ENCODE assay signal across 20 cellular contexts in the genomic region with DNA sequence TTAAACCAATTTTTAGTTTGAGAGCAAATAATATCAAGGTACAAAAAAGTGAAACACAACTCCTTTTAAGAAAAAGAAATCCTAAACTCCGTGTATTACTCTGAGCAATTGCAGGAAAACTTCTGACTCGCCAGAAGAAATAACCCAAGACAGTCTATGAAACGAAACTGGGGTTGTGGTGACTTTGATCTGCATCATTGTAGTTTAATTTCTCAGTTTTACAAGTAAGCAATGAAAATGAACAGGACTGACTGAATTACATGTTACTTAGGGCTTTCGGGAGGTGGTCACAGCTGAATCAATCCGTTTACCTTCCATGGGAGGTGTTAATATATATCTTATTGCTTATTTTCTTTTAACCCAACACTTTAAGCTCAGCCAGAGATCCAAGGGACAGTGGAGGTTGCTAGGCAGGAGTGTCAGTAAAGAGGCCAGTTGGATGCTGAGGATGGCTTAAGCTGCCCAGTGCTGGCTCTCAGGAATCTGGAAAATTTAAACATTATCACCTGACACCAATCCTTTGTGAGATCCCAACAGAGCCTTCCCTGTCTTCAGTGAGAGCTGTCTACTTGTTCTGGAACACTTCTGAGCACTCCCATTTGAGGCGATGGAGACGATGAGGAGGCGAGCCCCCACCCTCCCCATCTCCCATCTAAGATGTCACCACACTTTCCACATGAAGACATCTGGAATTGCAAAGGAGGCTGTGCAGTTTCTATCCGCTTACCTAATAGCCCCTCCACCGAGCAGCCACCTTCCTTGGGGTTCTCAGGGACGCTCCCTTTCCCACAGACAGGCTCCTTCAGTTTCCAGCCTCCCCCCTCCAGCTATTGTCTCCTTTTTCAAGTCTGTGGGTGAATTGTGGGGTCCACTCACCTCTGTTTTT. TPM values are rescaled to one million over a fixed set of nuclear protein-coding genes. Genes with fewer than 3 reads are reported as not detected.
A peak's percentile ranks its signal among the peaks of the same experiment; 100 is the strongest.
DNase-seq lines count a peak whose midpoint lies in the region; ATAC-seq, FAIRE-seq and TF ChIP-seq lines count a peak whose summit lies in the region.
"Had no signal": no experiment of that assay in that cellular context is flagged by ENCODE, and none has a peak within 500 bp of the region (broad histone marks: within the 10 kb centered on the region; RNA-seq: fewer than 3 reads in every experiment).

No MANE protein-coding gene starts in this region.

- POLR2A ChIA-PET in PC-9 (lab: Charles Lee; ENCODE audit: unreplicated experiment) (no interaction called here), WTC11 (lab: Charles Lee) (no interaction called here)

- CTCF ChIA-PET in PC-9 (lab: Charles Lee): no interaction called here
- CTCF ChIA-PET in WTC11 (lab: Charles Lee): no interaction called here

- no peaks in the 10 kb centered on the region for H3K9me2 ChIP-seq in PC-9 (ENCODE audit: insufficient read depth)

- intact Hi-C loops in PC-9 (cut with micrococcal nuclease; ENCODE audit: unreplicated experiment): loop anchor here (5.0 kb wide), 1 partner anchor 248 kb away; no protein-coding TSS in a partner anchor

- H3K9ac ChIP-seq in BLaER1 treated with 17β-estradiol and CSF1 and Interleukin-3, amounts not matched to agents 10 nM and 100 nM: no peak overlapping the region; a peak in 1 of 22 replicates

- peaks cover 0 to 37% (median 34%) of the 10 kb centered on the region in 11 experiments; a peak in 19 of 22 replicates for H3K27me3 ChIP-seq in BLaER1 treated with 17β-estradiol and CSF1 and Interleukin-3, amounts not matched to agents 10 nM and 100 nM
- H3K27me3 ChIP-seq in PC-9 (ENCODE audit: insufficient read depth, low read depth) (no peaks in the 10 kb centered on the region), neutrophil (no peaks in the 10 kb centered on the region)

- H3K79me2 ChIP-seq in PC-9 (ENCODE audit: low read depth): peaks cover 11% of the 10 kb centered on the region; the same call in 1 of the 2 replicates

- peak; percentile 71 for FAIRE-seq in GM12892 (lab: Jason Lieb, UNC)
- FAIRE-seq: kidney, TTC549 had no signal

- H3K27ac Mint-ChIP-seq in WTC11: no peak overlapping the region

- ATAC-seq in WTC11: no peak
- ATAC-seq: gastrocnemius medialis, lower lobe of right lung had no signal

- no peak for TF ChIP-seq POLR2A in GM12892 (IDR thresholded peaks at IDR 0.05; ENCODE audit: low read depth, low read length)

- H2AFZ ChIP-seq in PC-9: no peak overlapping the region

- TF ChIP-seq CTCF in PC-9 (conservative IDR thresholded peaks at IDR 0.05): no peak
- no peak for TF ChIP-seq CTCF in neutrophil (IDR thresholded peaks at IDR 0.05)
- TF ChIP-seq CTCF in WTC11 (IDR thresholded peaks at IDR 0.05): no peak

- H3K4me1 Mint-ChIP-seq in WTC11: peaks cover 35% of the 10 kb centered on the region

- peaks cover 21 to 77% (median 46%) of the 10 kb centered on the region in 10 experiments for H3K4me1 ChIP-seq in BLaER1 treated with 17β-estradiol and CSF1 and Interleukin-3, amounts not matched to agents 10 nM and 100 nM
- H3K4me1 ChIP-seq in PC-9 (replicated peaks; ENCODE audit: insufficient read depth): peaks cover 32% of the 10 kb centered on the region
- peaks cover 83 to 86% of the 10 kb centered on the region in 2 experiments for H3K4me1 ChIP-seq in neutrophil (ENCODE audit: control insufficient read depth in 1 of 2, insufficient read depth in 1 of 2, low read depth in 1 of 2, low read length in 1 of 2)

- H3K9me3 ChIP-seq in BLaER1 treated with 17β-estradiol and CSF1 and Interleukin-3, amounts not matched to agents 10 nM and 100 nM (replicated peaks in 1 of 11): no peaks in the 10 kb centered on the region
- H3K9me3 ChIP-seq in PC-9 (ENCODE audit: insufficient read depth, low read depth) (no peaks in the 10 kb centered on the region), neutrophil (no peaks in the 10 kb centered on the region)
- H3K9me3 ChIP-seq: gastrocnemius medialis, HAP-1, lower lobe of right lung, thoracic aorta had no signal

- no peak overlapping the region for H3K4me3 ChIP-seq in BLaER1 treated with 17β-estradiol and CSF1 and Interleukin-3, amounts not matched to agents 10 nM and 100 nM
- H3K4me3 ChIP-seq in PC-9: no peak overlapping the region
- H3K4me3 ChIP-seq in neutrophil (ENCODE audit: low read depth in 1 of 2, low read length in 1 of 2): no peak overlapping the region
- H3K4me3 ChIP-seq: gastrocnemius medialis, HAP-1, lower lobe of right lung, thoracic aorta had no signal

- no peaks in the 10 kb centered on the region for H3K36me3 ChIP-seq in BLaER1 treated with 17β-estradiol and CSF1 and Interleukin-3, amounts not matched to agents 10 nM and 100 nM
- H3K36me3 ChIP-seq in PC-9 (ENCODE audit: low read depth) (no peaks in the 10 kb centered on the region), neutrophil (no peaks in the 10 kb centered on the region)
- H3K36me3 ChIP-seq: gastrocnemius medialis, HAP-1, lower lobe of right lung, thoracic aorta had no signal

- no peak overlapping the region for H3K27ac ChIP-seq in BLaER1 treated with 17β-estradiol and CSF1 and Interleukin-3, amounts not matched to agents 10 nM and 100 nM
- H3K27ac ChIP-seq in PC-9 (peak overlapping the region; percentile 52; the same call in 1 of the 2 replicates), neutrophil (peak overlapping the region; percentile 97)
- H3K27ac ChIP-seq: gastrocnemius medialis, lower lobe of right lung, thoracic aorta had no signal

- no peak for DNase-seq in GM12892 (ENCODE audit: insufficient read length)
- no peak for DNase-seq in PC-9
- DNase-seq in NCI-H2196 (lab: John Stamatoyannopoulos, UW; ENCODE audit: unreplicated experiment): no peak
- no peak for DNase-seq in WTC11 (ENCODE audit: low spot score)
- DNase-seq in NAMALWA (ENCODE audit: low spot score): no peak
- DNase-seq: activated CD4-positive, alpha-beta T cell treated with anti-CD3 and anti-CD28 coated beads, Interleukin-2, amount 10 ng/mL, durations not matched to agents 7 days and 5 days; activated naive CD4-positive, alpha-beta T cell treated with anti-CD3 and anti-CD28 coated beads, Interleukin-2, amount 50 U/mL, for 16 hours; activated T-cell treated with anti-CD3 and anti-CD28 coated beads, Interleukin-2, amount 50 U/mL, for 1 hour; DMS79 treated with DMSO at 0.1 percent for 48 hours; effector CD4-positive, alpha-beta T cell; gastrocnemius medialis; kidney; lower lobe of right lung; occipital lobe; SHP77 had no signal

- H3K27me3 Mint-ChIP-seq in WTC11 (ENCODE audit: low read depth): peaks cover 30% of the 10 kb centered on the region

- H3K4me2 ChIP-seq in BLaER1 treated with 17β-estradiol and CSF1 and Interleukin-3, amounts not matched to agents 10 nM and 100 nM: peak overlapping the region in 10 of 11 experiments; percentile 6 to 96 (median 44); a peak in 18 of 22 replicates
- H3K4me2 ChIP-seq in PC-9: peak overlapping the region; percentile 47

- peaks cover 18% of the 10 kb centered on the region; the same call in 1 of the 2 replicates for H3F3A ChIP-seq in PC-9 (ENCODE audit: insufficient read depth, low read depth)

- H3K9me3 Mint-ChIP-seq in WTC11: no peaks in the 10 kb centered on the region
- H3K9me3 Mint-ChIP-seq: activated CD4-positive, alpha-beta T cell treated with anti-CD3 and anti-CD28 coated beads, Interleukin-2, amount 10 ng/mL, durations not matched to agents 7 days and 5 days had no signal

- no peaks in the 10 kb centered on the region for H3K36me3 Mint-ChIP-seq in WTC11

- BruUV-seq in PC-9 (replicated peaks; lab: Mats Ljungman, UMichigan): no TSS peak

- peaks cover 0 to 6% (median 0%) of the 10 kb centered on the region in 11 experiments; a peak in 2 of 22 replicates for H4K20me1 ChIP-seq in BLaER1 treated with 17β-estradiol and CSF1 and Interleukin-3, amounts not matched to agents 10 nM and 100 nM
- H4K20me1 ChIP-seq in PC-9 (ENCODE audit: insufficient read depth): no peaks in the 10 kb centered on the region

- H3K4me3 Mint-ChIP-seq in WTC11: no peak overlapping the region
- H3K4me3 Mint-ChIP-seq: activated CD4-positive, alpha-beta T cell treated with anti-CD3 and anti-CD28 coated beads, Interleukin-2, amount 10 ng/mL, durations not matched to agents 7 days and 5 days had no signal

TF ChIP-seq in WTC11, 78 proteins besides CTCF, POLR2A, EP300 and RAD21 (continues in another document):
- TF ChIP-seq SMAD3 (CRISPR knock-in tag; IDR thresholded peaks at IDR 0.05; ENCODE audit: borderline replicate concordance) (no peak), ESRRA (CRISPR knock-in tag; IDR thresholded peaks at IDR 0.05; ENCODE audit: borderline replicate concordance) (no peak), GABPB1 (CRISPR knock-in tag; IDR thresholded peaks at IDR 0.05) (no peak), RELA (CRISPR knock-in tag; IDR thresholded peaks at IDR 0.05; ENCODE audit: borderline replicate concordance) (no peak)
- TF ChIP-seq, protein P1, sequence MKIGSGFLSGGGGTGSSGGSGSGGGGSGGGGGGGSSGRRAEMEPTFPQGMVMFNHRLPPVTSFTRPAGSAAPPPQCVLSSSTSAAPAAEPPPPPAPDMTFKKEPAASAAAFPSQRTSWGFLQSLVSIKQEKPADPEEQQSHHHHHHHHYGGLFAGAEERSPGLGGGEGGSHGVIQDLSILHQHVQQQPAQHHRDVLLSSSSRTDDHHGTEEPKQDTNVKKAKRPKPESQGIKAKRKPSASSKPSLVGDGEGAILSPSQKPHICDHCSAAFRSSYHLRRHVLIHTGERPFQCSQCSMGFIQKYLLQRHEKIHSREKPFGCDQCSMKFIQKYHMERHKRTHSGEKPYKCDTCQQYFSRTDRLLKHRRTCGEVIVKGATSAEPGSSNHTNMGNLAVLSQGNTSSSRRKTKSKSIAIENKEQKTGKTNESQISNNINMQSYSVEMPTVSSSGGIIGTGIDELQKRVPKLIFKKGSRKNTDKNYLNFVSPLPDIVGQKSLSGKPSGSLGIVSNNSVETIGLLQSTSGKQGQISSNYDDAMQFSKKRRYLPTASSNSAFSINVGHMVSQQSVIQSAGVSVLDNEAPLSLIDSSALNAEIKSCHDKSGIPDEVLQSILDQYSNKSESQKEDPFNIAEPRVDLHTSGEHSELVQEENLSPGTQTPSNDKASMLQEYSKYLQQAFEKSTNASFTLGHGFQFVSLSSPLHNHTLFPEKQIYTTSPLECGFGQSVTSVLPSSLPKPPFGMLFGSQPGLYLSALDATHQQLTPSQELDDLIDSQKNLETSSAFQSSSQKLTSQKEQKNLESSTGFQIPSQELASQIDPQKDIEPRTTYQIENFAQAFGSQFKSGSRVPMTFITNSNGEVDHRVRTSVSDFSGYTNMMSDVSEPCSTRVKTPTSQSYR (CRISPR knock-in tag; IDR thresholded peaks at IDR 0.05): no peak

RNA-seq across cellular contexts. Expression of a gene that starts 3.6 kb away (rescaled TPM):
- polyA plus RNA-seq in GM12892 (2012; ENCODE audit: missing spikeins): 26.4 TPM
- 48.6 and 51.0 TPM in 2 replicates for total RNA-seq in PC-9 (2021)
- 30.8 to 34.9 TPM (median 32.9 TPM) in 3 replicates for total RNA-seq in WTC11 (2021)

Comparison
In these comparisons a context has a peak if more than half of its experiments do, and no peak if none do; other contexts are left out.
1. H3K27ac ChIP-seq: peak in PC-9 (single experiment) and neutrophil (single experiment); none in BLaER1 treated with 17β-estradiol and CSF1 and Interleukin-3, amounts not matched to agents 10 nM and 100 nM (0 of 11).